14 cellular contexts compared by ENCODE assay signal in the genomic region with DNA sequence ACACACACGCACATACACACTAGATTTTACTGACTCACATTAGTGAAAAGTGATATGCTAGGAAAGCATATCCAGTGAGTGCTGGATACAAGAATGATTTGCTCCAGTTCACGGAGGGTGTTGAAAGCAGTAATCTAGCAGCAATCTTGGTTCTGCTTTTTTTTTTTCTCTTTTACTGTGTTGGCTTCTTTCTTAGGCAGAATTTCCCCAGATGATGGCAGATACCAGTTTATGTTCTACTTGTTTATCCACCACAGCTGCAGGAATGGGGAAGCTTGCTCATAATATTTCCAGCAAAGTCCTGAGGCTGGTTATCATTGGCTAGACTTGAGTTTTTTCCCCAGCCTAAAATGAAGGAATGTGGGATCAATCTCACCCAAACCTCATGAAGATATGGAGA.
A peak's percentile ranks its signal among the peaks of the same experiment; 100 is the strongest.
DNase-seq lines count a peak whose midpoint lies in the region; ATAC-seq lines count a peak whose summit lies in the region.
"Had no signal": no experiment of that assay in that cellular context is flagged by ENCODE, and none has a peak within 500 bp of the region (broad histone marks: within the 10 kb centered on the region; RNA-seq: fewer than 3 reads in every experiment).

No MANE protein-coding gene starts in this region.

- peaks cover 0 to 4% (median 2%) of the 10 kb centered on the region in 3 donors for H3K27me3 Mint-ChIP-seq in immature natural killer cell (ENCODE audit: low read depth in 3 of 3)

- H3K4me3 Mint-ChIP-seq in immature natural killer cell, result no peak overlapping the region

- DNase-seq in fibroblast of peridontal ligament (ENCODE audit: extremely low read depth) (peak; percentile 16), immature natural killer cell (no peak)
- DNase-seq in stimulated activated naive CD4-positive, alpha-beta T cell (lab: John Stamatoyannopoulos, UW), result no peak
- no peak for DNase-seq in stimulated activated CD4-positive, alpha-beta T cell treated with anti-CD3 and anti-CD28 coated beads, Interleukin-2, amount 100 ng/mL, for 48 hours
- DNase-seq in activated CD8-positive, alpha-beta memory T cell treated with anti-CD3 and anti-CD28 coated beads, Interleukin-2, amount 50 U/mL, for 4 hours, result no peak
- DNase-seq: activated CD4-positive, CD25-positive, alpha-beta regulatory T cell; activated naive CD4-positive, alpha-beta T cell; colonic mucosa; left ventricle myocardium superior; NCI-H2029; stimulated activated CD4-positive, alpha-beta T cell treated with anti-CD3 and anti-CD28 coated beads, Interleukin-15, amount 100 ng/mL, for 24 hours had no signal

- H3K27ac Mint-ChIP-seq in immature natural killer cell, result no peak overlapping the region

- no peaks in the 10 kb centered on the region for H3K9me3 Mint-ChIP-seq in immature natural killer cell

- no peaks in the 10 kb centered on the region for H3K36me3 Mint-ChIP-seq in immature natural killer cell

- peak; percentile 75 for ATAC-seq in GM18499 (IDR thresholded peaks at IDR 0.05; ENCODE audit: insufficient read depth, unreplicated experiment)
- ATAC-seq in GM21526 (IDR thresholded peaks at IDR 0.05; ENCODE audit: low FRiP score, unreplicated experiment), result peak; percentile 72
- ATAC-seq in HG03159 (IDR thresholded peaks at IDR 0.05; ENCODE audit: unreplicated experiment), result peak; percentile 84
- ATAC-seq: left ventricle myocardium superior had no signal

- H3K4me1 Mint-ChIP-seq in immature natural killer cell, result peaks cover 4 to 5% of the 10 kb centered on the region in 2 donors
